Comparison of ENCODE assay signal across 20 cellular contexts in genomic region chr9:133224762-133225161, GRCh38. TPM values are rescaled to one million over a fixed set of nuclear protein-coding genes. Genes with fewer than 3 reads are reported as not detected.
A peak's percentile ranks its signal among the peaks of the same experiment; 100 is the strongest.
DNase-seq lines count a peak whose midpoint lies in the region; ATAC-seq and TF ChIP-seq lines count a peak whose summit lies in the region.
"Had no signal": no experiment of that assay in that cellular context is flagged by ENCODE, and none has a peak within 500 bp of the region (broad histone marks: within the 10 kb centered on the region; RNA-seq: fewer than 3 reads in every experiment).

No MANE protein-coding gene starts in this region.

- peaks cover 17% of the 10 kb centered on the region for H3K27me3 Mint-ChIP-seq in activated naive CD8-positive, alpha-beta T cell treated with anti-CD3 and anti-CD28 coated beads, Interleukin-2, amount 10 ng/mL, durations not matched to agents 7 days and 5 days
- H3K27me3 Mint-ChIP-seq in activated naive CD8-positive, alpha-beta T cell treated with anti-CD3 and anti-CD28 coated beads, Interleukin-2, amount 50 U/mL, for 24 hours, result peaks cover 15% of the 10 kb centered on the region

- no peaks in the 10 kb centered on the region for H3K9me3 ChIP-seq in BLaER1 treated with 17β-estradiol and CSF1 and Interleukin-3, amounts not matched to agents 10 nM and 100 nM (replicated peaks in 1 of 11)
- no peaks in the 10 kb centered on the region for H3K9me3 ChIP-seq in lower lobe of right lung
- H3K9me3 ChIP-seq in vagina, result no peaks in the 10 kb centered on the region
- H3K9me3 ChIP-seq: Caco-2 had no signal

- no peak overlapping the region for H3K9ac ChIP-seq in BLaER1 treated with 17β-estradiol and CSF1 and Interleukin-3, amounts not matched to agents 10 nM and 100 nM
- H3K9ac ChIP-seq: GM23248 had no signal

- H3K27me3 ChIP-seq in BLaER1 treated with 17β-estradiol and CSF1 and Interleukin-3, amounts not matched to agents 10 nM and 100 nM, result no peaks in the 10 kb centered on the region
- H3K27me3 ChIP-seq in lower lobe of right lung (ENCODE audit: low read depth), result peaks cover 5% of the 10 kb centered on the region
- no peaks in the 10 kb centered on the region for H3K27me3 ChIP-seq in vagina

- TF ChIP-seq POLR2A in vagina (IDR thresholded peaks at IDR 0.05), result no peak

- TF ChIP-seq CTCF in lower lobe of right lung (IDR thresholded peaks at IDR 0.05) (no peak), vagina (IDR thresholded peaks at IDR 0.05) (no peak)

- no peak for ATAC-seq in activated naive CD8-positive, alpha-beta T cell treated with anti-CD3 and anti-CD28 coated beads, Interleukin-2, amount 10 ng/mL, durations not matched to agents 7 days and 5 days (ENCODE audit: low read depth)
- ATAC-seq in activated naive CD8-positive, alpha-beta T cell treated with anti-CD3 and anti-CD28 coated beads, Interleukin-2, amount 50 U/mL, for 24 hours, result no peak
- no peak for ATAC-seq in lower lobe of right lung
- ATAC-seq: HCT116 had no signal

- no peaks in the 10 kb centered on the region for H3K36me3 Mint-ChIP-seq in activated naive CD8-positive, alpha-beta T cell treated with anti-CD3 and anti-CD28 coated beads, Interleukin-2, amount 10 ng/mL, durations not matched to agents 7 days and 5 days
- no peaks in the 10 kb centered on the region for H3K36me3 Mint-ChIP-seq in activated naive CD8-positive, alpha-beta T cell treated with anti-CD3 and anti-CD28 coated beads, Interleukin-2, amount 50 U/mL, for 24 hours (ENCODE audit: low read depth)
- H3K36me3 Mint-ChIP-seq: CD4-positive, CD25-positive, alpha-beta regulatory T cell had no signal

- H3K27ac ChIP-seq in BLaER1 treated with 17β-estradiol and CSF1 and Interleukin-3, amounts not matched to agents 10 nM and 100 nM, result no peak overlapping the region
- H3K27ac ChIP-seq in lower lobe of right lung (no peak overlapping the region), vagina (no peak overlapping the region)
- H3K27ac ChIP-seq: GM23248 had no signal

- no peaks in the 10 kb centered on the region for H3K36me3 ChIP-seq in BLaER1 treated with 17β-estradiol and CSF1 and Interleukin-3, amounts not matched to agents 10 nM and 100 nM
- H3K36me3 ChIP-seq in lower lobe of right lung (no peaks in the 10 kb centered on the region), vagina (no peaks in the 10 kb centered on the region)

- H3K4me3 ChIP-seq in BLaER1 treated with 17β-estradiol and CSF1 and Interleukin-3, amounts not matched to agents 10 nM and 100 nM, result no peak overlapping the region
- H3K4me3 ChIP-seq in lower lobe of right lung (no peak overlapping the region), vagina (no peak overlapping the region)
- H3K4me3 ChIP-seq: GM23248 had no signal

- POLR2A ChIA-PET in activated naive CD8-positive, alpha-beta T cell treated with anti-CD3 and anti-CD28 coated beads, Interleukin-2, amount 10 ng/mL, durations not matched to agents 7 days and 5 days (lab: Charles Lee), result no interaction called here

- intact Hi-C loops in lower lobe of right lung (cut with DNase I) (no loop called here), vagina (cut with DNase I) (no loop called here)

- no peaks in the 10 kb centered on the region for H3K4me1 Mint-ChIP-seq in activated naive CD8-positive, alpha-beta T cell treated with anti-CD3 and anti-CD28 coated beads, Interleukin-2, amount 10 ng/mL, durations not matched to agents 7 days and 5 days
- H3K4me1 Mint-ChIP-seq in activated naive CD8-positive, alpha-beta T cell treated with anti-CD3 and anti-CD28 coated beads, Interleukin-2, amount 50 U/mL, for 24 hours, result no peaks in the 10 kb centered on the region
- H3K4me1 Mint-ChIP-seq: CD4-positive, CD25-positive, alpha-beta regulatory T cell had no signal

- H3K4me3 Mint-ChIP-seq in activated naive CD8-positive, alpha-beta T cell treated with anti-CD3 and anti-CD28 coated beads, Interleukin-2, amount 10 ng/mL, durations not matched to agents 7 days and 5 days, result no peak overlapping the region
- H3K4me3 Mint-ChIP-seq in activated naive CD8-positive, alpha-beta T cell treated with anti-CD3 and anti-CD28 coated beads, Interleukin-2, amount 50 U/mL, for 24 hours, result no peak overlapping the region
- H3K4me3 Mint-ChIP-seq: CD4-positive, CD25-positive, alpha-beta regulatory T cell; HFFc6 had no signal

- peak overlapping the region in 8 of 11 experiments; percentile 48 to 83 (median 75); a peak in 15 of 22 replicates for H3K4me2 ChIP-seq in BLaER1 treated with 17β-estradiol and CSF1 and Interleukin-3, amounts not matched to agents 10 nM and 100 nM

- no peaks in the 10 kb centered on the region for H3K9me3 Mint-ChIP-seq in activated naive CD8-positive, alpha-beta T cell treated with anti-CD3 and anti-CD28 coated beads, Interleukin-2, amount 10 ng/mL, durations not matched to agents 7 days and 5 days
- H3K9me3 Mint-ChIP-seq in activated naive CD8-positive, alpha-beta T cell treated with anti-CD3 and anti-CD28 coated beads, Interleukin-2, amount 50 U/mL, for 24 hours, result no peaks in the 10 kb centered on the region
- H3K9me3 Mint-ChIP-seq: HFFc6 had no signal

- peak; percentile 13 for DNase-seq in activated naive CD8-positive, alpha-beta T cell treated with anti-CD3 and anti-CD28 coated beads, Interleukin-2, amount 10 ng/mL, durations not matched to agents 7 days and 5 days
- no peak for DNase-seq in activated naive CD8-positive, alpha-beta T cell treated with anti-CD3 and anti-CD28 coated beads, Interleukin-2, amount 50 U/mL, for 24 hours
- DNase-seq in lower lobe of right lung (peak; percentile 18), vagina (ENCODE audit: extremely low spot score in 2 of 2) (peak; percentile 56 to 67), occipital lobe (lab: John Stamatoyannopoulos, UW) (no peak), ecto neural progenitor cell (ENCODE audit: low spot score) (no peak)
- DNase-seq: 8988T; C1 segment of cervical spinal cord; Caco-2; CD4-positive, CD25-positive, alpha-beta regulatory T cell; DMS79; GDM1; GM23248; HFFc6; IMR-90 had no signal

- H4K20me1 ChIP-seq in BLaER1 treated with 17β-estradiol and CSF1 and Interleukin-3, amounts not matched to agents 10 nM and 100 nM, result no peaks in the 10 kb centered on the region

- H3K27ac Mint-ChIP-seq in activated naive CD8-positive, alpha-beta T cell treated with anti-CD3 and anti-CD28 coated beads, Interleukin-2, amount 10 ng/mL, durations not matched to agents 7 days and 5 days, result no peak overlapping the region
- no peak overlapping the region for H3K27ac Mint-ChIP-seq in activated naive CD8-positive, alpha-beta T cell treated with anti-CD3 and anti-CD28 coated beads, Interleukin-2, amount 50 U/mL, for 24 hours
- H3K27ac Mint-ChIP-seq: CD4-positive, CD25-positive, alpha-beta regulatory T cell; HFFc6 had no signal

- peaks cover 7 to 70% (median 54%) of the 10 kb centered on the region in 10 experiments for H3K4me1 ChIP-seq in BLaER1 treated with 17β-estradiol and CSF1 and Interleukin-3, amounts not matched to agents 10 nM and 100 nM
- H3K4me1 ChIP-seq in lower lobe of right lung (no peaks in the 10 kb centered on the region), vagina (no peaks in the 10 kb centered on the region)
- H3K4me1 ChIP-seq: Caco-2 had no signal

RNA-seq across cellular contexts. Expression of gene OBP2B, which starts 15.7 kb away (rescaled TPM):
- not detected for total RNA-seq in activated naive CD8-positive, alpha-beta T cell treated with anti-CD3 and anti-CD28 coated beads, Interleukin-2, amount 10 ng/mL, durations not matched to agents 7 days and 5 days
- total RNA-seq in lower lobe of right lung (not detected), vagina (not detected), occipital lobe (not detected)
- total RNA-seq: A673; Caco-2; CD4-positive, CD25-positive, alpha-beta regulatory T cell; Daoy; GM23248; H4; HFFc6; IMR-90 had no signal

RNA-seq across cellular contexts. Expression of gene ABO, which starts 50.2 kb away (rescaled TPM):
- total RNA-seq in activated naive CD8-positive, alpha-beta T cell treated with anti-CD3 and anti-CD28 coated beads, Interleukin-2, amount 10 ng/mL, durations not matched to agents 7 days and 5 days, result not detected
- 25.0 TPM for total RNA-seq in lower lobe of right lung
- 17.2 TPM for total RNA-seq in vagina
- under 0.01 TPM for total RNA-seq in occipital lobe
- total RNA-seq: A673, Caco-2, Daoy, GM23248, H4, HFFc6, IMR-90 had no signal

Comparison
In these comparisons a context has a peak if more than half of its experiments do, and no peak if none do; other contexts are left out.
1. DNase-seq: peak in activated naive CD8-positive, alpha-beta T cell treated with anti-CD3 and anti-CD28 coated beads, Interleukin-2, amount 10 ng/mL, durations not matched to agents 7 days and 5 days (single experiment), lower lobe of right lung (single experiment) and vagina (2 of 2); none in activated naive CD8-positive, alpha-beta T cell treated with anti-CD3 and anti-CD28 coated beads, Interleukin-2, amount 50 U/mL, for 24 hours (single experiment), occipital lobe (single experiment) and ecto neural progenitor cell (single experiment).
2. RNA of gene ABO, which starts 50.2 kb away (total RNA-seq): 25.0 TPM in lower lobe of right lung (single experiment) and 17.2 TPM in vagina (single experiment); not detected in activated naive CD8-positive, alpha-beta T cell treated with anti-CD3 and anti-CD28 coated beads, Interleukin-2, amount 10 ng/mL, durations not matched to agents 7 days and 5 days and under 0.01 TPM in occipital lobe (single experiment); every median in the first group is over 10 times any median in the second.